10 cellular contexts compared by ENCODE assay signal in the genomic region with DNA sequence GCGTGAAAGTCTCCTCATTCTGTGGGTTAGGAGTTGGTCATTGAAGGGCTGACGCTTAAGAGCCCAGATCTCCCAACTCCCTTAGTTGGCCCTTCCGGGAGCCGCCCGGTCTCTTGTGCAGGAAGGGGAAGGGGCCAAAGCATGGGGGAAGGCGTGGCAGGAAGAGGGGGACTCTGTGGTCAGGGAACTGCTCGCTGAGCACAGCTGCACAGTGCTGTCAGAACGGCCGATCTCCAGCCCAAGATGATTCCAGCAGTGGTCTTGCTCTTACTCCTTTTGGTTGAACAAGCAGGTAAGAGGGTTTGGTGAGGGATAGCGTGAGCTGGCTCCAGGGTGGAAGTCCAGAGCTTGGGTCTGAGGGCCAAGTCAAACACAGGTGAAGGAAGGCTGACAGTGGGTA. TPM values are rescaled to one million over a fixed set of nuclear protein-coding genes. Genes with fewer than 3 reads are reported as not detected.
A peak's percentile ranks its signal among the peaks of the same experiment; 100 is the strongest.
DNase-seq lines count a peak whose midpoint lies in the region; ATAC-seq and TF ChIP-seq lines count a peak whose summit lies in the region.
"Had no signal": no experiment of that assay in that cellular context is flagged by ENCODE, and none has a peak within 500 bp of the region (broad histone marks: within the 10 kb centered on the region; RNA-seq: fewer than 3 reads in every experiment).

A gene (plus strand): TSS at position 217 of the 400 bp plus-strand sequence. CDS start 27 bp downstream, at position 244.

- H3K9me3 Mint-ChIP-seq in Caco-2 (ENCODE audit: unreplicated experiment) (no peaks in the 10 kb centered on the region), T-cell (no peaks in the 10 kb centered on the region)

- ATAC-seq in T-cell (replicated peaks in 1 of 4): no peak
- ATAC-seq in heart right ventricle: peak; percentile 42 to 74 (median 60)
- no peak for ATAC-seq in esophagus mucosa
- ATAC-seq in HG03439 (IDR thresholded peaks at IDR 0.05; ENCODE audit: unreplicated experiment): no peak

- DNase-seq in Caco-2 (no peak), T-cell (no peak), heart right ventricle (peak in 1 of 2 donors; percentile 58), sigmoid colon (no peak), AG08395 (ENCODE audit: low spot score) (no peak), NCI-H748 treated with DMSO at 0.1 percent for 48 hours (lab: John Stamatoyannopoulos, UW) (no peak)
- DNase-seq: activated CD4-positive, alpha-beta T cell treated with anti-CD3 and anti-CD28 coated beads, Interleukin-2, amount 50 U/mL, for 48 hours; NCI-H524 had no signal

- WGBS in heart right ventricle, 2 donors: 70 to 74% methylated on average over 10 of the region's 10 CpGs
- WGBS in sigmoid colon, 2 donors: 56 to 86% methylated on average over 10 of the region's 10 CpGs

- H3K36me3 Mint-ChIP-seq in Caco-2 (ENCODE audit: insufficient read depth, unreplicated experiment) (peaks cover 59% of the 10 kb centered on the region), T-cell (peaks cover 42% of the 10 kb centered on the region)

- CTCF ChIA-PET in Caco-2 (lab: Charles Lee) (interaction anchor here (0.9 to 2.6 kb wide), 2 partner anchors 9 to 11 kb away, joined by 3 to 25 read pairs; a partner anchor contains a TSS), T-cell (lab: Charles Lee) (no interaction called here)

- peak in 1 of 2 donors; percentile 28 for TF ChIP-seq POLR2A in sigmoid colon (IDR thresholded peaks at IDR 0.05)

- no peak for TF ChIP-seq EP300 in sigmoid colon (IDR thresholded peaks at IDR 0.05)

- peak within 1 kb of the TSS in 9 of 10 donors; percentile 5 to 95 (median 48) for H3K27ac ChIP-seq in heart right ventricle
- peak within 1 kb of the TSS; percentile 25 to 72 (median 50) for H3K27ac ChIP-seq in sigmoid colon

- H3K27me3 ChIP-seq in Caco-2 (replicated peaks; ENCODE audit: control insufficient read depth, insufficient read depth, low read length): no peaks in the 10 kb centered on the region
- H3K27me3 ChIP-seq in heart right ventricle: no peaks in the 10 kb centered on the region
- H3K27me3 ChIP-seq in sigmoid colon: no peaks in the 10 kb centered on the region

- POLR2A ChIA-PET in Caco-2 (lab: Charles Lee) (no interaction called here), T-cell (lab: Charles Lee) (no interaction called here)

- H3K4me3 ChIP-seq in Caco-2 (ENCODE audit: low read depth, low read length): no peak within 1 kb of the TSS
- peak within 1 kb of the TSS in 7 of 10 donors; percentile 0 to 62 (median 38) for H3K4me3 ChIP-seq in heart right ventricle
- H3K4me3 ChIP-seq in sigmoid colon: peak within 1 kb of the TSS in 3 of 4 donors; percentile 10 to 39 (median 24)

- TF ChIP-seq CTCF in Caco-2 (IDR thresholded peaks at IDR 0.05; ENCODE audit: insufficient read depth in 1 of 2, low read depth in 1 of 2, low read length in 1 of 2, severe bottlenecking in 1 of 2, unreplicated experiment in 1 of 2) (no peak), heart right ventricle (IDR thresholded peaks at IDR 0.05) (no peak), sigmoid colon (IDR thresholded peaks at IDR 0.05) (no peak)

- no peaks in the 10 kb centered on the region for H3K9me3 ChIP-seq in Caco-2
- H3K9me3 ChIP-seq in heart right ventricle: no peaks in the 10 kb centered on the region
- H3K9me3 ChIP-seq in sigmoid colon: no peaks in the 10 kb centered on the region

- H3K27me3 Mint-ChIP-seq in Caco-2 (ENCODE audit: insufficient read depth, unreplicated experiment): no peaks in the 10 kb centered on the region
- H3K27me3 Mint-ChIP-seq in T-cell: no peaks in the 10 kb centered on the region

- H3K4me1 ChIP-seq in Caco-2: peaks cover 65% of the 10 kb centered on the region
- peaks cover 0 to 58% (median 4%) of the 10 kb centered on the region in 9 donors for H3K4me1 ChIP-seq in heart right ventricle
- H3K4me1 ChIP-seq in sigmoid colon: peaks cover 0 to 3% (median 1%) of the 10 kb centered on the region in 4 donors

- H3K4me1 Mint-ChIP-seq in Caco-2 (ENCODE audit: low read depth, unreplicated experiment): peaks cover 52% of the 10 kb centered on the region
- H3K4me1 Mint-ChIP-seq in T-cell: peaks cover 44 to 52% (median 47%) of the 10 kb centered on the region in 3 donors

- H3K4me3 Mint-ChIP-seq in Caco-2 (ENCODE audit: unreplicated experiment) (peak within 1 kb of the TSS; percentile 55), T-cell (peak within 1 kb of the TSS; percentile 34 to 70 (median 36))

- no TSS peak for BruUV-seq in Caco-2 (replicated peaks; lab: Mats Ljungman, UMichigan)

- intact Hi-C loops in Caco-2 (cut with micrococcal nuclease; ENCODE audit: unreplicated experiment) (no loop called here), heart right ventricle (cut with DNase I) (no loop called here), sigmoid colon (cut with DNase I) (no loop called here)

- H3K36me3 ChIP-seq in Caco-2 (ENCODE audit: control insufficient read depth, insufficient read depth, low read length) (peaks cover 9% of the 10 kb centered on the region), heart right ventricle (peaks cover 0 to 77% (median 46%) of the 10 kb centered on the region in 9 donors), sigmoid colon (peaks cover 25 to 52% (median 47%) of the 10 kb centered on the region in 4 donors)

- H3K27ac Mint-ChIP-seq in Caco-2 (ENCODE audit: unreplicated experiment): peak within 1 kb of the TSS; percentile 97
- H3K27ac Mint-ChIP-seq in T-cell: peak within 1 kb of the TSS; percentile 75 to 86

RNA-seq across cellular contexts. Expression of the gene that starts here (rescaled TPM):
- total RNA-seq in Caco-2 (2022) (1.5 and 2.6 TPM in 2 replicates), T-cell (1 to 10 TPM; 2.5 to 5.2 (median 3.5) TPM), heart right ventricle (10 to 100 TPM in 4 of 10 donors, 1 to 10 TPM in 6; 2.0 to 65.8 (median 5.3) TPM), sigmoid colon (10 to 100 TPM; 14.4 to 86.4 (median 56.9) TPM), esophagus mucosa (0.76 TPM)
- polyA plus RNA-seq in heart right ventricle (10 to 100 TPM; 19.7 to 64.6 TPM), sigmoid colon (100 to 1,000 TPM in 1 of 3 donors, 10 to 100 TPM in 2; 77.7 to 243 (median 80.5) TPM)

Comparison
In these comparisons a context has a peak if more than half of its experiments do, and no peak if none do; other contexts are left out.
1. ATAC-seq: peak in heart right ventricle (8 of 8); none in T-cell (0 of 4), esophagus mucosa (single experiment) and HG03439 (single experiment).